ENCODE assay signal across 9 cellular contexts in genomic region chr7:151727579-151728285, GRCh38.
DNase-seq lines count a peak whose midpoint lies in the region; ATAC-seq and TF ChIP-seq lines count a peak whose summit lies in the region.
"Had no signal": no experiment of that assay in that cellular context is flagged by ENCODE, and none has a peak within 500 bp of the region (broad histone marks: within the 10 kb centered on the region; RNA-seq: fewer than 3 reads in every experiment).

No MANE protein-coding gene starts in this region.

- no peak overlapping the region for H3K27ac ChIP-seq in body of pancreas

- no peaks in the 10 kb centered on the region for H3K9me3 ChIP-seq in body of pancreas
- H3K9me3 ChIP-seq: thyroid gland had no signal

- H3K36me3 ChIP-seq in body of pancreas (replicated peaks in 1 of 2; ENCODE audit: insufficient read depth in 1 of 2, low read depth in 2 of 2), result no peaks in the 10 kb centered on the region
- H3K36me3 ChIP-seq: thyroid gland had no signal

- intact Hi-C loops in body of pancreas (cut with DNase I), result no loop called here

- WGBS in body of pancreas, 2 donors, result 67 to 86% methylated on average over 15 to 18 of the region's 18 CpGs

- H3K4me1 ChIP-seq in body of pancreas, result no peaks in the 10 kb centered on the region

- DNase-seq in GM04504 (ENCODE audit: low read depth) (peak; percentile 95), SK-N-DZ (ENCODE audit: low spot score) (peak; percentile 36), body of pancreas (peak in 3 of 4 donors; percentile 44 to 65 (median 45)), lung microvascular endothelial cell (ENCODE audit: low read depth in 2 of 2) (peak; percentile 39 to 94), occipital lobe (lab: John Stamatoyannopoulos, UW) (no peak)
- peak; percentile 40 for DNase-seq in stimulated activated CD8-positive, alpha-beta memory T cell treated with anti-CD3 and anti-CD28 coated beads, Interleukin-4, amount 100 ng/mL, for 24 hours (ENCODE audit: low read depth)

- TF ChIP-seq POLR2A in body of pancreas (IDR thresholded peaks at IDR 0.05), result no peak

- no peaks in the 10 kb centered on the region for H3K27me3 ChIP-seq in body of pancreas
- H3K27me3 ChIP-seq: thyroid gland had no signal

- H3K4me3 ChIP-seq in body of pancreas, result no peak overlapping the region
- H3K4me3 ChIP-seq: thyroid gland had no signal

- ATAC-seq in HG02870 (IDR thresholded peaks at IDR 0.05; ENCODE audit: unreplicated experiment), result peak; percentile 87
- peak; percentile 49 for ATAC-seq in body of pancreas
- no peak for ATAC-seq in HG03469 (IDR thresholded peaks at IDR 0.05; ENCODE audit: unreplicated experiment)

- no peak for TF ChIP-seq CTCF in body of pancreas (IDR thresholded peaks at IDR 0.05)
